8 cellular contexts compared by ENCODE assay signal in the genomic region with DNA sequence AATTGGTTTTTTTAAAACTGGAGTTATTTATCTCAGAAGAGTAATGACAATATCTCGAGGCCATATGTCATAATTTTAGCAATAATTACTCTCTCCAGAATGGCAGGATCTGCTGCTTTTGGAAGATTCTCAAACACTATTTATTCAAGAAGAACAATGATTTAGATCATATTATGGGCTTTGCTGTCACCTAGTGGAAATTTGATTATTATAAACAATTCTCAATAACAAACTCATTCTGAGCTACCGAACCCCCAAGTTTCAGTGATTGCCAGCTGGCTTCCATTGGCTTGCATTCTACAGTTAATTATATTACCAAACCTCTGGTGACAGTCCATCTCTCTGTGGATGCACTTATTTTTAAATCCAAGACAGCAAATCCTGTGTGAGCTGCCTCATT.
DNase-seq lines count a peak whose midpoint lies in the region; ATAC-seq and TF ChIP-seq lines count a peak whose summit lies in the region.

No MANE protein-coding gene starts in this region.

- no peaks in the 10 kb centered on the region for H3K4me1 ChIP-seq in parathyroid adenoma

- no peaks in the 10 kb centered on the region for H3K79me2 ChIP-seq in parathyroid adenoma

- no peaks in the 10 kb centered on the region for H3K36me3 Mint-ChIP-seq in activated T-cell treated with anti-CD3 and anti-CD28 coated beads, Interleukin-2, amount 50 U/mL, for 24 hours (ENCODE audit: low read depth)

- no peaks in the 10 kb centered on the region for H3K36me3 ChIP-seq in parathyroid adenoma (ENCODE audit: control insufficient read depth, insufficient read depth, low read length)

- no peak overlapping the region for H3K4me2 ChIP-seq in parathyroid adenoma (ENCODE audit: low read length)

- ATAC-seq in HG02759 (IDR thresholded peaks at IDR 0.05; ENCODE audit: unreplicated experiment), result no peak

- H3K9me3 ChIP-seq in parathyroid adenoma (ENCODE audit: control insufficient read depth, low read length), result no peaks in the 10 kb centered on the region

- TF ChIP-seq CTCF in choroid plexus epithelial cell (conservative IDR thresholded peaks at IDR 0.05; ENCODE audit: low read depth, low read length) (peak; percentile 38), parathyroid adenoma (IDR thresholded peaks at IDR 0.05) (peak; percentile 28)

- H3K27ac Mint-ChIP-seq in activated T-cell treated with anti-CD3 and anti-CD28 coated beads, Interleukin-2, amount 50 U/mL, for 24 hours, result no peak overlapping the region

- DNase-seq in DMS 273 (lab: John Stamatoyannopoulos, UW; ENCODE audit: unreplicated experiment) (peak; percentile 44), DMS 273 treated with DMSO at 0.1 percent for 48 hours (lab: John Stamatoyannopoulos, UW) (no peak), NCI-H2081 treated with DMSO at 0.1 percent for 48 hours (lab: John Stamatoyannopoulos, UW) (peak; percentile 45), choroid plexus epithelial cell (ENCODE audit: low read depth) (peak; percentile 59)
- DNase-seq in activated T-cell treated with anti-CD3 and anti-CD28 coated beads, Interleukin-2, amount 50 U/mL, for 24 hours, result no peak
- no peak for DNase-seq in activated CD4-positive, alpha-beta T cell treated with anti-CD3 and anti-CD28 coated beads for 4 hours

- H3K4me1 Mint-ChIP-seq in activated T-cell treated with anti-CD3 and anti-CD28 coated beads, Interleukin-2, amount 50 U/mL, for 24 hours (ENCODE audit: low read depth), result no peaks in the 10 kb centered on the region

- H3K9me3 Mint-ChIP-seq in activated T-cell treated with anti-CD3 and anti-CD28 coated beads, Interleukin-2, amount 50 U/mL, for 24 hours, result no peaks in the 10 kb centered on the region

- H3K4me3 Mint-ChIP-seq in activated T-cell treated with anti-CD3 and anti-CD28 coated beads, Interleukin-2, amount 50 U/mL, for 24 hours, result no peak overlapping the region

- no peak overlapping the region for H3K9ac ChIP-seq in parathyroid adenoma

- no peak overlapping the region for H3K27ac ChIP-seq in parathyroid adenoma

- peaks cover 10% of the 10 kb centered on the region for H3K27me3 Mint-ChIP-seq in activated T-cell treated with anti-CD3 and anti-CD28 coated beads, Interleukin-2, amount 50 U/mL, for 24 hours

- H3K4me3 ChIP-seq in choroid plexus epithelial cell (ENCODE audit: low read depth, low read length), result no peak overlapping the region
- H3K4me3 ChIP-seq in parathyroid adenoma (ENCODE audit: low read depth, low read length), result no peak overlapping the region

- H3K27me3 ChIP-seq in parathyroid adenoma (ENCODE audit: control insufficient read depth, insufficient read depth, low read length), result no peaks in the 10 kb centered on the region

- H2AFZ ChIP-seq in parathyroid adenoma, result no peak overlapping the region

Comparison
In these comparisons a context has a peak if more than half of its experiments do, and no peak if none do; other contexts are left out.
1. DNase-seq: peak in DMS 273 (single experiment), NCI-H2081 treated with DMSO at 0.1 percent for 48 hours (single experiment) and choroid plexus epithelial cell (single experiment); none in DMS 273 treated with DMSO at 0.1 percent for 48 hours (single experiment), activated T-cell treated with anti-CD3 and anti-CD28 coated beads, Interleukin-2, amount 50 U/mL, for 24 hours (single experiment) and activated CD4-positive, alpha-beta T cell treated with anti-CD3 and anti-CD28 coated beads for 4 hours (0 of 2).